14 cellular contexts compared by ENCODE assay signal in the genomic region with DNA sequence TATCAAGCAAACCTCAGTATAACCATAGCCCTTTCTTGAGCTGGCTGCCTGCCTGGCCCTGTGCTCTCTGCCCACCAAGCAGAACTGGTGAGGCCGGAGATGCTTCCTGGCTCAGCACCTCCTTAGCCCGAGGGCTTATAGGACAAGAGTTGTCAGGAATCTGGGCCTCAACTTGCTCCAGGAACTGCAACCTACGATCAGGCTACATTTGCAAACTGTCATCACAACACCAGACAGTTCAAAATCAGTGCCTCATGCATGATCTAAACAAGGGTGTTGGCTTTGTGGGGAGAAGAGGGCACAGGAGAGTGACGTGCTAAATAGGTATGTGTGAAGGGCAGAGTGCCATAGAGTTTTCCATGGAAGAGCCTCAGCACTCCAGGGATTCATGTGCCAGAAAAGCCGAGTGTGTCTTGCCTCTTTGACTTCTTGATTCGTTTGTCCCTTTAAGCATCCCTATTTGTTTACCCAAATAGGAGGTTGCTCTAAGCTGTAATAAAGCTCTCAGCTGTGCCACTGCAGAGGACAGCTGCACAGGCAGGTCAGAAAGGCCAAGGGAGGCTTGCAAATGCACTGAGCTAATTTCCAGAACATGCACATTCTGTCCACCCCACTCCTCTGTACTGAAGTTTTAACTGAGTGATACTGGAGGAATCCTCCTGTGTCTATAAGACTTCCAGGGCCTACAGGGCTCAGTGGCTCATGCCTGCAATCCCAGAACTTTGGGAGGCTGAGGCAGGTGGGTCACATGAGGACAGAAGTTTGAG. TPM values are rescaled to one million over a fixed set of nuclear protein-coding genes. Genes with fewer than 3 reads are reported as not detected.
DNase-seq lines count a peak whose midpoint lies in the region; ATAC-seq lines count a peak whose summit lies in the region.
"Had no signal": no experiment of that assay in that cellular context is flagged by ENCODE, and none has a peak within 500 bp of the region (broad histone marks: within the 10 kb centered on the region; RNA-seq: fewer than 3 reads in every experiment).

No MANE protein-coding gene starts in this region.

- no peak overlapping the region for H2BK15ac ChIP-seq in mesendoderm (replicated peaks; ENCODE audit: low read depth)

- H3K79me1 ChIP-seq in mesendoderm (ENCODE audit: low read length) = no peaks in the 10 kb centered on the region

- H3K4me2 ChIP-seq in mesendoderm (ENCODE audit: low read length) = no peak overlapping the region

- no peaks in the 10 kb centered on the region for H3K79me2 ChIP-seq in mesendoderm (ENCODE audit: control insufficient read depth, insufficient read depth, low read length)

- H3K4me1 Mint-ChIP-seq in activated CD8-positive, alpha-beta T cell treated with anti-CD3 and anti-CD28 coated beads, Interleukin-2, amount 10 ng/mL, durations not matched to agents 7 days and 5 days (ENCODE audit: low read depth) = no peaks in the 10 kb centered on the region
- H3K4me1 Mint-ChIP-seq in naive thymus-derived CD8-positive, alpha-beta T cell = peaks cover 0 to under 1% (median under 1%) of the 10 kb centered on the region in 4 donors
- H3K4me1 Mint-ChIP-seq: activated naive CD4-positive, alpha-beta T cell treated with anti-CD3 and anti-CD28 coated beads, Interleukin-2, amount 10 ng/mL, durations not matched to agents 7 days and 5 days had no signal

- no peak overlapping the region for H4K5ac ChIP-seq in mesendoderm (ENCODE audit: low read length)

- H3K9me3 Mint-ChIP-seq in activated CD8-positive, alpha-beta T cell treated with anti-CD3 and anti-CD28 coated beads, Interleukin-2, amount 10 ng/mL, durations not matched to agents 7 days and 5 days (ENCODE audit: insufficient read depth) = no peaks in the 10 kb centered on the region
- H3K9me3 Mint-ChIP-seq in naive thymus-derived CD8-positive, alpha-beta T cell = no peaks in the 10 kb centered on the region
- H3K9me3 Mint-ChIP-seq: activated naive CD4-positive, alpha-beta T cell treated with anti-CD3 and anti-CD28 coated beads, Interleukin-2, amount 10 ng/mL, durations not matched to agents 7 days and 5 days; effector memory CD8-positive, alpha-beta T cell had no signal

- DNase-seq in DMS79 treated with DMSO at 0.1 percent for 48 hours (lab: John Stamatoyannopoulos, UW) = peak; percentile 77
- DNase-seq in HT1080 (ENCODE audit: low read depth) = peak; percentile 29
- peak; percentile 4 for DNase-seq in mesendoderm
- no peak for DNase-seq in medulla oblongata (ENCODE audit: extremely low spot score)
- DNase-seq in activated CD8-positive, alpha-beta T cell treated with anti-CD3 and anti-CD28 coated beads, Interleukin-2, amount 10 ng/mL, durations not matched to agents 7 days and 5 days = no peak
- DNase-seq in RKO (ENCODE audit: low spot score) = no peak
- no peak for DNase-seq in naive thymus-derived CD8-positive, alpha-beta T cell
- DNase-seq: activated CD4-positive, alpha-beta T cell treated with anti-CD3 and anti-CD28 coated beads for 1 hour; activated naive CD4-positive, alpha-beta T cell treated with anti-CD3 and anti-CD28 coated beads, Interleukin-2, amount 10 ng/mL, durations not matched to agents 7 days and 5 days; effector memory CD8-positive, alpha-beta T cell; NCI-H2227 treated with DMSO at 0.1 percent for 48 hours had no signal

- H3K27me3 Mint-ChIP-seq in activated CD8-positive, alpha-beta T cell treated with anti-CD3 and anti-CD28 coated beads, Interleukin-2, amount 10 ng/mL, durations not matched to agents 7 days and 5 days (ENCODE audit: low read depth) = peaks cover 3% of the 10 kb centered on the region
- no peaks in the 10 kb centered on the region for H3K27me3 Mint-ChIP-seq in naive thymus-derived CD8-positive, alpha-beta T cell
- H3K27me3 Mint-ChIP-seq: effector memory CD8-positive, alpha-beta T cell had no signal

- ATAC-seq in activated CD8-positive, alpha-beta T cell treated with anti-CD3 and anti-CD28 coated beads, Interleukin-2, amount 10 ng/mL, durations not matched to agents 7 days and 5 days = no peak
- no peak for ATAC-seq in naive thymus-derived CD8-positive, alpha-beta T cell
- ATAC-seq: effector memory CD8-positive, alpha-beta T cell; HCT116 had no signal

- H3K27ac Mint-ChIP-seq in activated CD8-positive, alpha-beta T cell treated with anti-CD3 and anti-CD28 coated beads, Interleukin-2, amount 10 ng/mL, durations not matched to agents 7 days and 5 days = no peak overlapping the region
- no peak overlapping the region for H3K27ac Mint-ChIP-seq in naive thymus-derived CD8-positive, alpha-beta T cell
- H3K27ac Mint-ChIP-seq: activated naive CD4-positive, alpha-beta T cell treated with anti-CD3 and anti-CD28 coated beads, Interleukin-2, amount 10 ng/mL, durations not matched to agents 7 days and 5 days; effector memory CD8-positive, alpha-beta T cell had no signal

- peak overlapping the region; percentile 14 for H3K27ac ChIP-seq in angular gyrus (ENCODE audit: low read depth, low read length)
- H3K27ac ChIP-seq in mesendoderm (ENCODE audit: low read depth, low read length) = no peak overlapping the region
- H3K27ac ChIP-seq: C4-2B had no signal

- no peak overlapping the region for H2AK5ac ChIP-seq in mesendoderm (ENCODE audit: low read length)

- no peaks in the 10 kb centered on the region for H3K36me3 ChIP-seq in mesendoderm (ENCODE audit: control insufficient read depth, insufficient read depth, low read length)

- CTCF ChIA-PET in activated CD8-positive, alpha-beta T cell treated with anti-CD3 and anti-CD28 coated beads, Interleukin-2, amount 10 ng/mL, durations not matched to agents 7 days and 5 days (lab: Charles Lee) = no interaction called here

- no peak overlapping the region for H4K8ac ChIP-seq in mesendoderm (ENCODE audit: low read depth, low read length)

- H3K56ac ChIP-seq in mesendoderm (ENCODE audit: low read length) = no peak overlapping the region

- no peaks in the 10 kb centered on the region for H3K27me3 ChIP-seq in mesendoderm (ENCODE audit: insufficient read depth, low read length, poor library complexity)

- H3K4me3 ChIP-seq in mesendoderm (ENCODE audit: low read length) = no peak overlapping the region

- no peak overlapping the region for H3K4ac ChIP-seq in mesendoderm (ENCODE audit: low read depth, low read length)

- no peak overlapping the region for H3K9ac ChIP-seq in mesendoderm (ENCODE audit: low read length)

- no peak overlapping the region for H3K23ac ChIP-seq in mesendoderm (ENCODE audit: low read length)

- H3K4me1 ChIP-seq in mesendoderm (ENCODE audit: control insufficient read depth, low read depth, low read length) = no peaks in the 10 kb centered on the region

- H3K4me3 Mint-ChIP-seq in activated CD8-positive, alpha-beta T cell treated with anti-CD3 and anti-CD28 coated beads, Interleukin-2, amount 10 ng/mL, durations not matched to agents 7 days and 5 days = no peak overlapping the region
- H3K4me3 Mint-ChIP-seq in naive thymus-derived CD8-positive, alpha-beta T cell = no peak overlapping the region
- H3K4me3 Mint-ChIP-seq: activated naive CD4-positive, alpha-beta T cell treated with anti-CD3 and anti-CD28 coated beads, Interleukin-2, amount 10 ng/mL, durations not matched to agents 7 days and 5 days; effector memory CD8-positive, alpha-beta T cell had no signal

- no peak overlapping the region for H3K18ac ChIP-seq in mesendoderm (ENCODE audit: low read length)

- POLR2A ChIA-PET in activated CD8-positive, alpha-beta T cell treated with anti-CD3 and anti-CD28 coated beads, Interleukin-2, amount 10 ng/mL, durations not matched to agents 7 days and 5 days (lab: Charles Lee) = no interaction called here
- POLR2A ChIA-PET in naive thymus-derived CD8-positive, alpha-beta T cell (lab: Charles Lee) = interaction anchor here (0.6 kb wide), 1 partner anchor 201 kb away, joined by 3 read pairs; no protein-coding TSS in a partner anchor

- no peak overlapping the region for H2BK120ac ChIP-seq in mesendoderm (ENCODE audit: low read depth, low read length)

- H3K36me3 Mint-ChIP-seq in activated CD8-positive, alpha-beta T cell treated with anti-CD3 and anti-CD28 coated beads, Interleukin-2, amount 10 ng/mL, durations not matched to agents 7 days and 5 days (ENCODE audit: low read depth) = no peaks in the 10 kb centered on the region
- no peaks in the 10 kb centered on the region for H3K36me3 Mint-ChIP-seq in naive thymus-derived CD8-positive, alpha-beta T cell
- H3K36me3 Mint-ChIP-seq: activated naive CD4-positive, alpha-beta T cell treated with anti-CD3 and anti-CD28 coated beads, Interleukin-2, amount 10 ng/mL, durations not matched to agents 7 days and 5 days had no signal

- H2BK5ac ChIP-seq in mesendoderm (ENCODE audit: low read length) = no peak overlapping the region

- WGBS in mesendoderm (ENCODE audit: extremely low coverage, insufficient coverage, low lambda C conversion rate) = no CpG with 5 or more reads among the region's 6 CpGs

RNA-seq across cellular contexts. Expression of gene NEK2, which starts 30.2 kb away (rescaled TPM):
- 37.5 and 50.3 TPM in 2 replicates for total RNA-seq in HT1080 (2014; rRNA removed; shearing (Covaris generic))
- 43.2 and 46.8 TPM in 2 replicates for polyA plus RNA-seq in HT1080 (2015; cell fraction: cytosol; rRNA removed)
- polyA plus RNA-seq in HT1080 (2015; cell fraction: nucleus; rRNA removed) = 36.7 and 38.1 TPM in 2 replicates
- 13.0 TPM for polyA plus RNA-seq in mesendoderm (2013, experiment 1 of 2)
- polyA plus RNA-seq in mesendoderm (2013, experiment 2 of 2) = 13.9 TPM
- 10 to 100 TPM; 52.6 to 54.1 TPM for total RNA-seq in activated CD8-positive, alpha-beta T cell treated with anti-CD3 and anti-CD28 coated beads, Interleukin-2, amount 10 ng/mL, durations not matched to agents 7 days and 5 days
- under 1 TPM in 1 of 2 experiments, not detected in 1; 0.16 TPM for total RNA-seq in naive thymus-derived CD8-positive, alpha-beta T cell
- polyA plus RNA-seq in naive thymus-derived CD8-positive, alpha-beta T cell = under 1 TPM in 1 of 3 donors, not detected in 2; 0.60 TPM

Comparison
In these comparisons a context has a peak if more than half of its experiments do, and no peak if none do; other contexts are left out.
1. DNase-seq: peak in DMS79 treated with DMSO at 0.1 percent for 48 hours (single experiment), HT1080 (single experiment) and mesendoderm (single experiment); none in medulla oblongata (single experiment), activated CD8-positive, alpha-beta T cell treated with anti-CD3 and anti-CD28 coated beads, Interleukin-2, amount 10 ng/mL, durations not matched to agents 7 days and 5 days (single experiment), RKO (single experiment) and naive thymus-derived CD8-positive, alpha-beta T cell (0 of 10).
2. RNA of gene NEK2, which starts 30.2 kb away (total RNA-seq): 52.6 to 54.1 TPM in activated CD8-positive, alpha-beta T cell treated with anti-CD3 and anti-CD28 coated beads, Interleukin-2, amount 10 ng/mL, durations not matched to agents 7 days and 5 days and 37.5 to 50.3 TPM in HT1080; 0.16 TPM in naive thymus-derived CD8-positive, alpha-beta T cell; every median in the first group is over 10 times any median in the second.